In the genomic region with DNA sequence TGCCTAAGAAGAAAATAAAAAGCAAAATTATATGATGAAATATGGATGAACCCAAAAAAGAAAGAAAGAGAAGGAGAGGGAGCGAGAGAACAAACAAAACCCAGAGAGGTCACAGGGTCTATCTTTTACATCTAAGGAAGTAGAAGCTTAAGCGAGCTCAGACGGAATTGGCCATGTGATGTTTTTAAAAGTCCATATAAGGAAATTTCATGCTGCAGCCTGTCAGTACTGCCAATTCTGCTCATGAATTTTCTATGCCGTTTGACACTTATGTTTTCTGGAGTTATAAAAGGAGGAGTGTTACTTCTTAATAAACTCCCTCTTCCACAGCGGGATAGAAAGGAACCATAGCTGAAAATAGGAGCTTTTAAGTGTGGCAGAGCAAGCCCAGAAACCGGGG, we compare ENCODE assay signal across 1 cellular context.
A peak's percentile ranks its signal among the peaks of the same experiment; 100 is the strongest.
TF ChIP-seq lines count a peak whose summit lies in the region.

No MANE protein-coding gene starts in this region.

TF ChIP-seq in H1, 55 proteins besides CTCF, POLR2A, EP300 and RAD21:
- TF ChIP-seq SIN3A (conservative IDR thresholded peaks at IDR 0.05 in 1 of 2, IDR thresholded peaks at IDR 0.05 in 1 of 2; ENCODE audit: low read depth in 1 of 2, low read length in 2 of 2), result no peak
- TF ChIP-seq SRF (IDR thresholded peaks at IDR 0.05; ENCODE audit: low read depth, low read length), result peak; percentile 54; the same call in 1 of the 2 replicates
